In the genomic region with DNA sequence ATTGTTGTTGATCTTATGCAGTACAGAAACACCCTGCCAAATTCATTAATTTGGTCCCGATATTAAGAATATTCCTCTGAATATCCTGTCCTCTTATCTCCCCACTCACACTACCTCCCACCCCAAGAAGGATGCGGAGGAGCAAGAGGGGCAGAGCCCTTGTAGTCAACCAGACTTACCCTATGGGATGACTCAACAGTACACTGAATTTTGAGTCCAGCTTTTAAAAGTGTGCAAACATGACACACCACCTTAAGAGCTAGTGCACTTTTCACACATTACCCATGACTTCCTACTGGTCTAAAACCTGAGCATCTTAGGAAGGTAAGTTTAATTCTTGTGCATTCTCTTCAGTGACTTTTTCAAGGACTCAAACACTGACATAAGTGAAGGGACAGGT, we compare ENCODE assay signal across 12 cellular contexts. TPM values are rescaled to one million over a fixed set of nuclear protein-coding genes. Genes with fewer than 3 reads are reported as not detected.
DNase-seq lines count a peak whose midpoint lies in the region; ATAC-seq, FAIRE-seq and TF ChIP-seq lines count a peak whose summit lies in the region.
"Had no signal": no experiment of that assay in that cellular context is flagged by ENCODE, and none has a peak within 500 bp of the region (broad histone marks: within the 10 kb centered on the region; RNA-seq: fewer than 3 reads in every experiment).

No MANE protein-coding gene starts in this region.

- no peaks in the 10 kb centered on the region for H3K27me3 ChIP-seq in CD8-positive, alpha-beta memory T cell (ENCODE audit: insufficient read depth, low read length, poor library complexity, severe bottlenecking)

- no peaks in the 10 kb centered on the region for H3K9me3 Mint-ChIP-seq in CD8-positive, alpha-beta memory T cell
- H3K9me3 Mint-ChIP-seq in central memory CD8-positive, alpha-beta T cell = no peaks in the 10 kb centered on the region

- H3K4me1 Mint-ChIP-seq in CD8-positive, alpha-beta memory T cell = peaks cover 80 to 96% (median 89%) of the 10 kb centered on the region in 3 donors
- peaks cover 87% of the 10 kb centered on the region for H3K4me1 Mint-ChIP-seq in central memory CD8-positive, alpha-beta T cell

- H3K27ac ChIP-seq in CD8-positive, alpha-beta memory T cell (ENCODE audit: low read depth, low read length) = no peak overlapping the region

- no peak for ATAC-seq in central memory CD8-positive, alpha-beta T cell (replicated peaks; ENCODE audit: extremely low read depth, poor library complexity, severe bottlenecking)
- ATAC-seq in omental fat pad (ENCODE audit: low FRiP score) = peak; percentile 62
- no peak for ATAC-seq in GM18498 (IDR thresholded peaks at IDR 0.05; ENCODE audit: unreplicated experiment)
- ATAC-seq in GM19452 (IDR thresholded peaks at IDR 0.05; ENCODE audit: unreplicated experiment) = no peak

- no peak overlapping the region for H3K4me3 ChIP-seq in CD8-positive, alpha-beta memory T cell (ENCODE audit: low read length)
- H3K4me3 ChIP-seq in NB4 (ENCODE audit: low read depth, low read length) = no peak overlapping the region

- CTCF ChIA-PET in CD8-positive, alpha-beta memory T cell (lab: Charles Lee) = interaction anchor here (3.7 kb wide), 1 partner anchor 10 kb away, joined by 25 read pairs; the partner anchor contains the start of gene USP22

- POLR2A ChIA-PET in CD8-positive, alpha-beta memory T cell (lab: Charles Lee) = interaction anchor here (0.6 to 1.9 kb wide), 2 partner anchors 10 to 11 kb away, joined by 3 to 29 read pairs; partner anchors contain the start of gene USP22

- FAIRE-seq in GM12891 (lab: Jason Lieb, UNC) = no peak
- FAIRE-seq: D721Med had no signal

- no peak for DNase-seq in CD8-positive, alpha-beta memory T cell
- DNase-seq in NB4 (ENCODE audit: low read depth) = peak; percentile 28
- no peak for DNase-seq in central memory CD8-positive, alpha-beta T cell (ENCODE audit: low spot score in 2 of 2)
- DNase-seq in omental fat pad (ENCODE audit: low spot score) = no peak
- DNase-seq in AG20443 (ENCODE audit: low spot score) = no peak
- DNase-seq in GM12891 (ENCODE audit: insufficient read length, low spot score) = no peak
- DNase-seq: anterior cingulate cortex, NCI-H2029, substantia nigra had no signal

- no peaks in the 10 kb centered on the region for H3K9me3 ChIP-seq in CD8-positive, alpha-beta memory T cell (ENCODE audit: low read length)

- H3K4me1 ChIP-seq in CD8-positive, alpha-beta memory T cell (ENCODE audit: insufficient read depth, low read length) = peaks cover 92% of the 10 kb centered on the region

- H3K4me3 Mint-ChIP-seq in CD8-positive, alpha-beta memory T cell = peak overlapping the region in 5 of 7 donors; percentile 16 to 88 (median 58)
- peak overlapping the region; percentile 78 for H3K4me3 Mint-ChIP-seq in central memory CD8-positive, alpha-beta T cell

- TF ChIP-seq POLR2A in NB4 (IDR thresholded peaks at IDR 0.05; ENCODE audit: extremely low read depth, insufficient read length) (no peak), GM12891 (IDR thresholded peaks at IDR 0.05; ENCODE audit: low read depth, low read length) (no peak)

- H3K27me3 Mint-ChIP-seq in CD8-positive, alpha-beta memory T cell = no peaks in the 10 kb centered on the region
- H3K27me3 Mint-ChIP-seq in central memory CD8-positive, alpha-beta T cell = no peaks in the 10 kb centered on the region

- no peak for TF ChIP-seq CTCF in NB4 (IDR thresholded peaks at IDR 0.05; ENCODE audit: low read depth, low read length)
- TF ChIP-seq CTCF in omental fat pad (IDR thresholded peaks at IDR 0.05) = no peak

- peaks cover 0 to 28% (median 6%) of the 10 kb centered on the region in 3 donors for H3K36me3 Mint-ChIP-seq in CD8-positive, alpha-beta memory T cell
- H3K36me3 Mint-ChIP-seq in central memory CD8-positive, alpha-beta T cell (ENCODE audit: insufficient read depth) = peaks cover 12% of the 10 kb centered on the region

- H3K36me3 ChIP-seq in CD8-positive, alpha-beta memory T cell (ENCODE audit: insufficient read depth, low read length) = peaks cover 4% of the 10 kb centered on the region

- H3K27ac Mint-ChIP-seq in CD8-positive, alpha-beta memory T cell = peak overlapping the region in 4 of 8 donors; percentile 31 to 90 (median 48)
- no peak overlapping the region for H3K27ac Mint-ChIP-seq in central memory CD8-positive, alpha-beta T cell (ENCODE audit: low read depth)

TF ChIP-seq in GM12891, 5 proteins besides CTCF, POLR2A, EP300 and RAD21:
- TF ChIP-seq POLR2AphosphoS5 (IDR thresholded peaks at IDR 0.05; ENCODE audit: low read depth, low read length) = no peak
- TF ChIP-seq TAF1 (IDR thresholded peaks at IDR 0.05; ENCODE audit: low read depth, low read length) = no peak
- no peak for TF ChIP-seq POU2F2 (IDR thresholded peaks at IDR 0.05; ENCODE audit: low read depth, low read length)
- TF ChIP-seq PAX5 (IDR thresholded peaks at IDR 0.05; ENCODE audit: insufficient read depth, low read length, severe bottlenecking) = no peak
- TF ChIP-seq SPI1 (IDR thresholded peaks at IDR 0.05; ENCODE audit: low read depth, low read length) = no peak

RNA-seq across cellular contexts. Expression of gene USP22, which starts 9.5 kb away (rescaled TPM):
- 100 to 1,000 TPM; 146 to 154 TPM for total RNA-seq in CD8-positive, alpha-beta memory T cell
- polyA plus RNA-seq in CD8-positive, alpha-beta memory T cell = 34.5 TPM
- total RNA-seq in omental fat pad = 100 to 1,000 TPM in 3 of 4 donors, 10 to 100 TPM in 1; 99.1 to 121 (median 109) TPM
- polyA plus RNA-seq in GM12891 (2012; ENCODE audit: low read depth, missing spikeins) = 47.3 TPM
